Comparison of ENCODE assay signal across 20 cellular contexts in genomic region chr3:63390831-63391230, GRCh38.
DNase-seq lines count a peak whose midpoint lies in the region; ATAC-seq and TF ChIP-seq lines count a peak whose summit lies in the region.
"Had no signal": no experiment of that assay in that cellular context is flagged by ENCODE, and none has a peak within 500 bp of the region (broad histone marks: within the 10 kb centered on the region; RNA-seq: fewer than 3 reads in every experiment).

No MANE protein-coding gene starts in this region.

- H3K79me2 ChIP-seq in mammary epithelial cell (ENCODE audit: insufficient read depth, low read length), result no peaks in the 10 kb centered on the region

- WGBS in mammary epithelial cell (ENCODE audit: low coverage, missing lambda C conversion rate), result 73% methylated on average over 4 of the region's 4 CpGs

- H3K36me3 ChIP-seq in mammary epithelial cell (ENCODE audit: insufficient read depth, low read length) (no peaks in the 10 kb centered on the region), breast epithelium (no peaks in the 10 kb centered on the region), colonic mucosa (no peaks in the 10 kb centered on the region)
- H3K36me3 ChIP-seq: MG63 had no signal

- BruUV-seq in mammary epithelial cell (replicated peaks; lab: Mats Ljungman, UMichigan), result no TSS peak

- H3K9me3 Mint-ChIP-seq in T-helper 2 cell treated with Interferon-gamma antibody and Interleukin-4, amounts not matched to agents 5 μg/mL and 100 μg/mL, for 36 hours, result no peaks in the 10 kb centered on the region
- H3K9me3 Mint-ChIP-seq: H9, HFFc6 had no signal

- dilution Hi-C loops in mammary epithelial cell (cut with HindIII; ENCODE audit: low sequenced_read_pairs), result no loop called here

- no peak overlapping the region for H3K9ac ChIP-seq in mammary epithelial cell (ENCODE audit: insufficient read depth, low read length)
- no peak overlapping the region for H3K9ac ChIP-seq in colonic mucosa (ENCODE audit: low read depth in 2 of 2, low read length in 2 of 2)
- H3K9ac ChIP-seq: GM23248 had no signal

- no peak for TF ChIP-seq POLR2A in breast epithelium (IDR thresholded peaks at IDR 0.05)

- H3K36me3 Mint-ChIP-seq in T-helper 2 cell treated with Interferon-gamma antibody and Interleukin-4, amounts not matched to agents 5 μg/mL and 100 μg/mL, for 36 hours (ENCODE audit: low read depth), result no peaks in the 10 kb centered on the region

- intact Hi-C loops in mammary epithelial cell (cut with micrococcal nuclease) (no loop called here), breast epithelium (cut with DNase I; ENCODE audit: low total_unique reads) (no loop called here), colonic mucosa (cut with DNase I) (no loop called here)

- no peak overlapping the region for H3K4me3 Mint-ChIP-seq in T-helper 2 cell treated with Interferon-gamma antibody and Interleukin-4, amounts not matched to agents 5 μg/mL and 100 μg/mL, for 36 hours
- H3K4me3 Mint-ChIP-seq: H9, HFFc6 had no signal

- no peak overlapping the region for H3K4me2 ChIP-seq in mammary epithelial cell (ENCODE audit: insufficient read depth, low read depth, low read length)

- DNase-seq in mammary epithelial cell, result peak; percentile 14
- DNase-seq in breast epithelium (ENCODE audit: low spot score in 2 of 2), result no peak
- peak; percentile 22 for DNase-seq in astrocyte of the spinal cord (ENCODE audit: low read depth, low spot score)
- DNase-seq in fibroblast of the aortic adventitia (ENCODE audit: low read depth), result peak; percentile 24
- no peak for DNase-seq in mucosa of gallbladder (ENCODE audit: low spot score)
- DNase-seq in T-helper 2 cell treated with Interferon-gamma antibody and Interleukin-4, amounts not matched to agents 5 μg/mL and 100 μg/mL, for 36 hours (ENCODE audit: low spot score), result no peak
- no peak for DNase-seq in colonic mucosa
- DNase-seq: Calu3, GM23248, H9, HFFc6, KBM-7, MG63, NCI-H1105 treated with DMSO at 0.1 percent for 48 hours, NCI-H1694, NCI-H2029 treated with DMSO at 0.1 percent for 48 hours, NCI-H446 treated with DMSO at 0.1 percent for 48 hours, NCI-H526 treated with DMSO at 0.1 percent for 48 hours had no signal

- TF ChIP-seq CTCF in mammary epithelial cell (conservative IDR thresholded peaks at IDR 0.05 in 1 of 2, IDR thresholded peaks at IDR 0.05 in 1 of 2; ENCODE audit: extremely low read depth in 1 of 2, insufficient read depth in 1 of 2, low read depth in 1 of 2, low read length in 2 of 2), result no peak
- no peak for TF ChIP-seq CTCF in breast epithelium (IDR thresholded peaks at IDR 0.05)
- no peak for TF ChIP-seq CTCF in astrocyte of the spinal cord (IDR thresholded peaks at IDR 0.05; ENCODE audit: low read depth, low read length)
- TF ChIP-seq CTCF in fibroblast of the aortic adventitia (IDR thresholded peaks at IDR 0.05; ENCODE audit: insufficient read depth, low read length), result no peak
- TF ChIP-seq CTCF in colonic mucosa (IDR thresholded peaks at IDR 0.05), result no peak

- in situ Hi-C loops in mammary epithelial cell (cut with MboI; ENCODE audit: low sequenced_read_pairs in 2 of 2) (no loop called here), astrocyte of the spinal cord (cut with HindIII; ENCODE audit: low sequenced_read_pairs) (no loop called here)

- H3K4me1 ChIP-seq in mammary epithelial cell (ENCODE audit: insufficient read depth, low read length), result no peaks in the 10 kb centered on the region
- no peaks in the 10 kb centered on the region for H3K4me1 ChIP-seq in breast epithelium
- no peaks in the 10 kb centered on the region for H3K4me1 ChIP-seq in colonic mucosa

- CTCF ChIA-PET in mammary epithelial cell (lab: Charles Lee; ENCODE audit: low non-redundant PET), result no interaction called here

- H3K4me3 ChIP-seq in mammary epithelial cell (replicated peaks in 1 of 3; ENCODE audit: insufficient read depth in 1 of 3, low read depth in 2 of 3, low read length in 3 of 3) (no peak overlapping the region), breast epithelium (no peak overlapping the region), astrocyte of the spinal cord (ENCODE audit: low read depth, low read length) (no peak overlapping the region), fibroblast of the aortic adventitia (ENCODE audit: low read depth, low read length) (no peak overlapping the region), colonic mucosa (no peak overlapping the region)
- H3K4me3 ChIP-seq: GM23248, MG63 had no signal

- no peak for ATAC-seq in GM18517 (IDR thresholded peaks at IDR 0.05; ENCODE audit: unreplicated experiment)
- ATAC-seq: Panc1 had no signal

- H3K27me3 ChIP-seq in mammary epithelial cell (ENCODE audit: insufficient read depth, low read length) (peaks cover 2% of the 10 kb centered on the region), breast epithelium (no peaks in the 10 kb centered on the region), colonic mucosa (no peaks in the 10 kb centered on the region)
- H3K27me3 ChIP-seq: MG63 had no signal

- H3K27ac ChIP-seq in mammary epithelial cell (ENCODE audit: insufficient read depth, low read depth, low read length) (no peak overlapping the region), breast epithelium (no peak overlapping the region), colonic mucosa (no peak overlapping the region)
- H3K27ac ChIP-seq: GM23248 had no signal

- no peaks in the 10 kb centered on the region for H3K4me1 Mint-ChIP-seq in T-helper 2 cell treated with Interferon-gamma antibody and Interleukin-4, amounts not matched to agents 5 μg/mL and 100 μg/mL, for 36 hours (ENCODE audit: low read depth)

- no peak overlapping the region for H3K27ac Mint-ChIP-seq in T-helper 2 cell treated with Interferon-gamma antibody and Interleukin-4, amounts not matched to agents 5 μg/mL and 100 μg/mL, for 36 hours
- H3K27ac Mint-ChIP-seq: H9, HFFc6 had no signal

- H2AFZ ChIP-seq in mammary epithelial cell (ENCODE audit: low read depth, low read length), result no peak overlapping the region
- H2AFZ ChIP-seq: GM23248 had no signal

- H4K20me1 ChIP-seq in mammary epithelial cell (ENCODE audit: insufficient read depth, low read length), result no peaks in the 10 kb centered on the region

- no peaks in the 10 kb centered on the region for H3K27me3 Mint-ChIP-seq in T-helper 2 cell treated with Interferon-gamma antibody and Interleukin-4, amounts not matched to agents 5 μg/mL and 100 μg/mL, for 36 hours (ENCODE audit: low read depth)

- H3K9me3 ChIP-seq in mammary epithelial cell (replicated peaks; ENCODE audit: insufficient read depth, low read length) (no peaks in the 10 kb centered on the region), breast epithelium (no peaks in the 10 kb centered on the region), colonic mucosa (no peaks in the 10 kb centered on the region)
- H3K9me3 ChIP-seq: MG63 had no signal

Comparison
In these comparisons a context has a peak if more than half of its experiments do, and no peak if none do; other contexts are left out.
1. DNase-seq: peak in mammary epithelial cell (single experiment), astrocyte of the spinal cord (single experiment) and fibroblast of the aortic adventitia (single experiment); none in breast epithelium (0 of 2), mucosa of gallbladder (single experiment), T-helper 2 cell treated with Interferon-gamma antibody and Interleukin-4, amounts not matched to agents 5 μg/mL and 100 μg/mL, for 36 hours (single experiment) and colonic mucosa (single experiment).